ENCODE assay signal across 8 cellular contexts in the genomic region with DNA sequence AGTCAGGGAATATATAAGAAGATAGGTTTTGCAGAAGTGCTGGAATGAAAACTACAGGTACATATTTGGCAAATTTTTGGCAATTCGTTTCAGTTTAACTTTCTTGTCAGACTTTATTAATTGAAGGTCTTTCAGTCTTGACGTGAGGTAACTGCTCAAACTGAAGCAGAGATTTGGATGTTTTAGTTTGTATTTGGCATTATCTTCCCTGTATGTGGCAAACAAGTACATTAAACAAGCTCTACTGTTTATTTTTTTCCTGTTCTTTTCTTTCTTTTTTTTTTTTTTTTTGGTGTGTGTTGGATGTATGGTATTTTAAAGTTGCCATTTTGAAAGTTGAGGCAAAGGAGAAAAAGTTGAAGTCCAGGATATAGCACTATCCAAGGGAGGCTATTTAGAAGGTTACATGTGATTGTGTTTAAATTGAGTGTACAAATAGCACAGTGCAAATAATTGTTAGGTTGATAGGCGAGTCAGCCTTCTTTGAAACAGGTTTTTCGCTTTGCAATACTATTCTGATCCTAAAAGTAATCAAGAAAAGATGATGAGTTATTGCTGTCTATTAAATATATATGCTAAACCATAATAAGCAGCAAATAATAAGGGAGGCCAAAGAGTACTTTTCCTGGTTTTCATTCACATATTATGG. TPM values are rescaled to one million over a fixed set of nuclear protein-coding genes. Genes with fewer than 3 reads are reported as not detected.
A peak's percentile ranks its signal among the peaks of the same experiment; 100 is the strongest.
DNase-seq lines count a peak whose midpoint lies in the region; ATAC-seq and TF ChIP-seq lines count a peak whose summit lies in the region.

No MANE protein-coding gene starts in this region.

- ATAC-seq in stimulated activated naive CD8-positive, alpha-beta T cell treated with anti-CD3 and anti-CD28 coated beads, Interleukin-15, Interleukin-2, amounts not matched to agents 100 U/mL and 50 U/mL, for 24 hours, result no peak
- ATAC-seq in HG03432 (IDR thresholded peaks at IDR 0.05; ENCODE audit: unreplicated experiment) (no peak), HG03354 (IDR thresholded peaks at IDR 0.05; ENCODE audit: poor library complexity, severe bottlenecking, unreplicated experiment) (no peak)

- no peak overlapping the region for H3K23ac ChIP-seq in mesenchymal stem cell (ENCODE audit: low read length in 2 of 2)

- H3K27ac Mint-ChIP-seq in stimulated activated naive CD8-positive, alpha-beta T cell treated with anti-CD3 and anti-CD28 coated beads, Interleukin-15, Interleukin-2, amounts not matched to agents 100 ng/mL and 50 ng/mL, for 24 hours, result no peak overlapping the region

- H3K18ac ChIP-seq in mesenchymal stem cell (ENCODE audit: low read depth in 1 of 2, low read length in 2 of 2), result no peak overlapping the region

- no peak overlapping the region for H2AFZ ChIP-seq in mesenchymal stem cell (ENCODE audit: low read depth, low read length)

- WGBS in mesenchymal stem cell, result 68% methylated on average over 2 of the region's 4 CpGs

- peaks cover 1% of the 10 kb centered on the region for H3K4me1 ChIP-seq in mesenchymal stem cell (ENCODE audit: control insufficient read depth, insufficient read depth, low read depth, low read length)

- H3K4me3 Mint-ChIP-seq in stimulated activated naive CD8-positive, alpha-beta T cell treated with anti-CD3 and anti-CD28 coated beads, Interleukin-15, Interleukin-2, amounts not matched to agents 100 ng/mL and 50 ng/mL, for 24 hours, result peak overlapping the region; percentile 89

- in situ Hi-C loops in astrocyte of the spinal cord (cut with HindIII; ENCODE audit: low sequenced_read_pairs), result no loop called here

- H4K91ac ChIP-seq in mesenchymal stem cell (ENCODE audit: low read length), result no peak overlapping the region

- H3K4me3 ChIP-seq in astrocyte of the spinal cord (ENCODE audit: low read depth, low read length) (peak overlapping the region; percentile 76), mesenchymal stem cell (ENCODE audit: insufficient read depth in 1 of 2, low read depth in 1 of 2, low read length in 2 of 2) (peak overlapping the region in 1 of 2 experiments; percentile 92)

- H3K27me3 ChIP-seq in mesenchymal stem cell (ENCODE audit: control insufficient read depth in 1 of 2, insufficient read depth in 1 of 2, low read length in 2 of 2), result no peaks in the 10 kb centered on the region

- H2BK15ac ChIP-seq in mesenchymal stem cell (ENCODE audit: low read depth, poor library complexity, severe bottlenecking), result no peak overlapping the region

- peaks cover 34% of the 10 kb centered on the region for H3K4me1 Mint-ChIP-seq in stimulated activated naive CD8-positive, alpha-beta T cell treated with anti-CD3 and anti-CD28 coated beads, Interleukin-15, Interleukin-2, amounts not matched to agents 100 ng/mL and 50 ng/mL, for 24 hours (ENCODE audit: low read depth)

- no peak overlapping the region for H2BK12ac ChIP-seq in mesenchymal stem cell (ENCODE audit: low read length in 2 of 2)

- H2AK5ac ChIP-seq in mesenchymal stem cell (ENCODE audit: low read length, severe bottlenecking), result no peak overlapping the region

- peaks cover 0 to 17% of the 10 kb centered on the region in 2 experiments for H3K36me3 ChIP-seq in mesenchymal stem cell (ENCODE audit: control insufficient read depth in 1 of 2, insufficient read depth in 2 of 2, low read depth in 1 of 2, low read length in 2 of 2)

- H3K27ac ChIP-seq in mesenchymal stem cell (ENCODE audit: low read length, poor library complexity, severe bottlenecking), result no peak overlapping the region

- no peak overlapping the region for H4K8ac ChIP-seq in mesenchymal stem cell (ENCODE audit: low read length)

- H3K27me3 Mint-ChIP-seq in stimulated activated naive CD8-positive, alpha-beta T cell treated with anti-CD3 and anti-CD28 coated beads, Interleukin-15, Interleukin-2, amounts not matched to agents 100 ng/mL and 50 ng/mL, for 24 hours, result peaks cover 20% of the 10 kb centered on the region

- DNase-seq in stimulated activated naive CD8-positive, alpha-beta T cell treated with anti-CD3 and anti-CD28 coated beads, Interleukin-15, Interleukin-2, amounts not matched to agents 100 U/mL and 50 U/mL, for 24 hours, result no peak
- DNase-seq in astrocyte of the spinal cord (ENCODE audit: low read depth, low spot score) (peak; percentile 18), mesenchymal stem cell (no peak), T-helper 9 cell (no peak), anterior cingulate cortex (lab: John Stamatoyannopoulos, UW) (no peak)

- TF ChIP-seq CTCF in astrocyte of the spinal cord (IDR thresholded peaks at IDR 0.05; ENCODE audit: low read depth, low read length), result no peak

- no peak overlapping the region for H3K4me2 ChIP-seq in mesenchymal stem cell (ENCODE audit: low read length, poor library complexity, severe bottlenecking)

- no peak overlapping the region for H2BK5ac ChIP-seq in mesenchymal stem cell (ENCODE audit: low read depth, low read length, poor library complexity, severe bottlenecking)

- no peak overlapping the region for H3K4ac ChIP-seq in mesenchymal stem cell (ENCODE audit: low read depth in 1 of 2, low read length in 2 of 2)

- H3K9me3 Mint-ChIP-seq in stimulated activated naive CD8-positive, alpha-beta T cell treated with anti-CD3 and anti-CD28 coated beads, Interleukin-15, Interleukin-2, amounts not matched to agents 100 ng/mL and 50 ng/mL, for 24 hours, result no peaks in the 10 kb centered on the region

- H3K9me3 ChIP-seq in mesenchymal stem cell (ENCODE audit: control insufficient read depth, low read length), result no peaks in the 10 kb centered on the region

- no peak overlapping the region for H2BK120ac ChIP-seq in mesenchymal stem cell (ENCODE audit: low read depth, low read length)

- H3K36me3 Mint-ChIP-seq in stimulated activated naive CD8-positive, alpha-beta T cell treated with anti-CD3 and anti-CD28 coated beads, Interleukin-15, Interleukin-2, amounts not matched to agents 100 ng/mL and 50 ng/mL, for 24 hours (ENCODE audit: low read depth), result peaks cover 32% of the 10 kb centered on the region

- peak overlapping the region; percentile 90 for H3K9ac ChIP-seq in mesenchymal stem cell (ENCODE audit: low read length)

- H3K14ac ChIP-seq in mesenchymal stem cell (ENCODE audit: low read length in 2 of 2), result no peak overlapping the region

- H3K79me1 ChIP-seq in mesenchymal stem cell (replicated peaks; ENCODE audit: low read length, poor library complexity, severe bottlenecking), result peaks cover 8% of the 10 kb centered on the region

RNA-seq across cellular contexts. Expression of gene PBX3, which starts 2.2 kb away (rescaled TPM):
- 34.6 TPM for polyA plus RNA-seq in mesenchymal stem cell (2013, experiment 1 of 2)
- polyA plus RNA-seq in mesenchymal stem cell (2013, experiment 2 of 2), result 36.1 TPM

RNA-seq across cellular contexts. Expression of gene MAPKAP1, which starts 42.4 kb away (rescaled TPM):
- polyA plus RNA-seq in mesenchymal stem cell (2013, experiment 1 of 2), result 73.7 TPM
- 78.3 TPM for polyA plus RNA-seq in mesenchymal stem cell (2013, experiment 2 of 2)
